Comparison of ENCODE assay signal across 15 cellular contexts in the genomic region with DNA sequence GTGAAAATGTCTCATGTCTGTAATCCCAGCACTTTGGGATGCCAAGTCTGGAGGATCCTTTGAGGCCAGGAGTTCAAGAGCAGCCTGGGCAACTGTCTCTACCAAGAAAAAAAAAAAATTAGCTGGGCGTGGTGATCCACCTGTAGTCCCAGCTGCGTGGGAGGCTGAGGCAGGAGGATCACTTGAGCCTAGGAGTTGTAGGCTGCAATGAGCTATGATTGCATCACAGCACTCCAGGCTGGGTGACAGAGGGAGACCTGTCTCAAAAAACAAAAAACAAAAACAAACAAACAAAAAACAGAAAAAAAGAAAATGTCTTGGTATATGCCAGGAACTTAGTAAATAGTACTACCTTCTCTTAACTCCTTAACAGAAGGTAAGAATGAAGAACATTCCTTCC.
"Had no signal": no experiment of that assay in that cellular context is flagged by ENCODE, and none has a peak within 500 bp of the region (broad histone marks: within the 10 kb centered on the region; RNA-seq: fewer than 3 reads in every experiment).

No MANE protein-coding gene starts in this region.

- H3K4me3 ChIP-seq: MG63, SJSA1, SK-N-MC had no signal

- H3K9me3 ChIP-seq: MG63, SJSA1 had no signal

- H3K36me3 ChIP-seq: MG63, SJSA1 had no signal

- H3K27ac ChIP-seq: SJSA1, SK-N-MC had no signal

- FAIRE-seq: RCC 7860 had no signal

- H3K27me3 ChIP-seq: SJSA1 had no signal

- DNase-seq: Karpas-422, KG1, MG63, NCI-H1417 treated with DMSO at 0.1 percent for 48 hours, NCI-H1694, NCI-H187 treated with DMSO at 0.1 percent for 48 hours, NCI-H2029 treated with DMSO at 0.1 percent for 48 hours, NCI-H226, NCI-H446, Right ventricle myocardium superior, RPMI8226, SIG-M5 had no signal
